1 cellular context compared by ENCODE assay signal in genomic region chr13:24922390-24923304, GRCh38.
TF ChIP-seq lines count a peak whose summit lies in the region.

No MANE protein-coding gene starts in this region.

TF ChIP-seq in HEK293, 187 proteins besides CTCF, POLR2A, EP300 and RAD21 (continued from another document):
- TF ChIP-seq ZNF138 (tag by site-specific recombination; IDR thresholded peaks at IDR 0.05; ENCODE audit: borderline replicate concordance) (no peak), ZNF580 (tag by site-specific recombination; IDR thresholded peaks at IDR 0.05) (0 out of 2 replicates have a peak, but pooled peaks have one; percentile 22), ZBTB11 (tag by site-specific recombination; conservative IDR thresholded peaks at IDR 0.05; ENCODE audit: low read depth) (peak; percentile 85), ZNF514 (tag by site-specific recombination; IDR thresholded peaks at IDR 0.05) (no peak), ZNF560 (tag by site-specific recombination; IDR thresholded peaks at IDR 0.05; ENCODE audit: borderline replicate concordance) (no peak), TCF7L2 (IDR thresholded peaks at IDR 0.05; ENCODE audit: borderline replicate concordance, low read depth, low read length) (no peak), ZNF248 (tag by site-specific recombination; IDR thresholded peaks at IDR 0.05) (no peak), ZNF202 (tag by site-specific recombination; IDR thresholded peaks at IDR 0.05; ENCODE audit: borderline replicate concordance) (no peak), ZNF449 (tag by site-specific recombination; IDR thresholded peaks at IDR 0.05) (peak; percentile 93), ZNF311 (tag by site-specific recombination; IDR thresholded peaks at IDR 0.05; ENCODE audit: borderline replicate concordance) (no peak), ZNF645 (tag by site-specific recombination; IDR thresholded peaks at IDR 0.05) (no peak), ZNF707 (tag by site-specific recombination; IDR thresholded peaks at IDR 0.05) (no peak), ZNF433 (tag by site-specific recombination; IDR thresholded peaks at IDR 0.05; ENCODE audit: low read depth) (no peak), ZXDB (tag by site-specific recombination; IDR thresholded peaks at IDR 0.05) (peak; percentile 59; the same call in 1 of the 2 replicates), SALL2 (tag by site-specific recombination; IDR thresholded peaks at IDR 0.05; ENCODE audit: borderline replicate concordance) (no peak), ZSCAN4 (tag by site-specific recombination; IDR thresholded peaks at IDR 0.05) (no peak), ZNF146 (tag by site-specific recombination; IDR thresholded peaks at IDR 0.05) (no peak), ZNF76 (tag by site-specific recombination; IDR thresholded peaks at IDR 0.05; ENCODE audit: borderline replicate concordance, low read depth) (peak; percentile 92)
